8 cellular contexts compared by ENCODE assay signal in genomic region chr11:102453286-102453797, GRCh38. TPM values are rescaled to one million over a fixed set of nuclear protein-coding genes. Genes with fewer than 3 reads are reported as not detected.
DNase-seq lines count a peak whose midpoint lies in the region; ATAC-seq and TF ChIP-seq lines count a peak whose summit lies in the region.

No MANE protein-coding gene starts in this region.

- no peak for DNase-seq in activated CD8-positive, alpha-beta memory T cell treated with anti-CD3 and anti-CD28 coated beads, Interleukin-2, amount 10 ng/mL, durations not matched to agents 7 days and 5 days
- no peak for DNase-seq in activated CD8-positive, alpha-beta memory T cell treated with anti-CD3 and anti-CD28 coated beads for 24 hours
- peak; percentile 17 for DNase-seq in SW480 (ENCODE audit: low spot score)
- peak; percentile 34 to 36 for DNase-seq in erythroblast (lab: John Stamatoyannopoulos, UW)
- peak; percentile 84 for DNase-seq in osteoblast (ENCODE audit: insufficient read length, low spot score, missing footprints)
- DNase-seq in DMS153 (lab: John Stamatoyannopoulos, UW): no peak
- no peak for DNase-seq in LoVo (ENCODE audit: low spot score)
- DNase-seq in NCI-H1436 treated with DMSO at 0.1 percent for 48 hours (lab: John Stamatoyannopoulos, UW): no peak

- no peak for TF ChIP-seq POLR2A in erythroblast (IDR thresholded peaks at IDR 0.05; ENCODE audit: low read length)

- H3K36me3 Mint-ChIP-seq in activated CD8-positive, alpha-beta memory T cell treated with anti-CD3 and anti-CD28 coated beads, Interleukin-2, amount 10 ng/mL, durations not matched to agents 7 days and 5 days: peaks cover 22% of the 10 kb centered on the region

- H3K9me3 Mint-ChIP-seq in activated CD8-positive, alpha-beta memory T cell treated with anti-CD3 and anti-CD28 coated beads, Interleukin-2, amount 10 ng/mL, durations not matched to agents 7 days and 5 days (ENCODE audit: low read depth): no peaks in the 10 kb centered on the region

- H2AFZ ChIP-seq in osteoblast (ENCODE audit: low read length): peak overlapping the region; percentile 95

- no peaks in the 10 kb centered on the region for H4K20me1 ChIP-seq in osteoblast (ENCODE audit: insufficient read depth, low read length)

- CTCF ChIA-PET in activated CD8-positive, alpha-beta memory T cell treated with anti-CD3 and anti-CD28 coated beads, Interleukin-2, amount 10 ng/mL, durations not matched to agents 7 days and 5 days (lab: Charles Lee): interaction anchor here (1.0 to 2.0 kb wide), 5 partner anchors 19 to 164 kb away, joined by 3 to 8 read pairs (median 4); no protein-coding TSS in a partner anchor

- H3K79me2 ChIP-seq in osteoblast (ENCODE audit: insufficient read depth, low read length): peaks cover 38% of the 10 kb centered on the region

- H3K4me1 Mint-ChIP-seq in activated CD8-positive, alpha-beta memory T cell treated with anti-CD3 and anti-CD28 coated beads, Interleukin-2, amount 10 ng/mL, durations not matched to agents 7 days and 5 days: peaks cover 60% of the 10 kb centered on the region

- TF ChIP-seq CTCF in osteoblast (IDR thresholded peaks at IDR 0.05; ENCODE audit: extremely low read depth, low read depth, low read length): no peak

- H3K27me3 ChIP-seq in osteoblast (ENCODE audit: insufficient read depth, low read length): no peaks in the 10 kb centered on the region

- no peaks in the 10 kb centered on the region for H3K27me3 Mint-ChIP-seq in activated CD8-positive, alpha-beta memory T cell treated with anti-CD3 and anti-CD28 coated beads, Interleukin-2, amount 10 ng/mL, durations not matched to agents 7 days and 5 days

- ATAC-seq in activated CD8-positive, alpha-beta memory T cell treated with anti-CD3 and anti-CD28 coated beads, Interleukin-2, amount 10 ng/mL, durations not matched to agents 7 days and 5 days: peak; percentile 1

- no peaks in the 10 kb centered on the region for H3K36me3 ChIP-seq in osteoblast (ENCODE audit: insufficient read depth, low read length)

- peak overlapping the region; percentile 68 for H3K27ac ChIP-seq in osteoblast (ENCODE audit: low read depth, low read length)

- no peaks in the 10 kb centered on the region for H3K9me3 ChIP-seq in osteoblast (ENCODE audit: low read depth, low read length)

- H3K27ac Mint-ChIP-seq in activated CD8-positive, alpha-beta memory T cell treated with anti-CD3 and anti-CD28 coated beads, Interleukin-2, amount 10 ng/mL, durations not matched to agents 7 days and 5 days: peak overlapping the region; percentile 98

- peak overlapping the region; percentile 87 for H3K4me3 Mint-ChIP-seq in activated CD8-positive, alpha-beta memory T cell treated with anti-CD3 and anti-CD28 coated beads, Interleukin-2, amount 10 ng/mL, durations not matched to agents 7 days and 5 days

- peaks cover 24% of the 10 kb centered on the region for H3K4me1 ChIP-seq in osteoblast (ENCODE audit: insufficient read depth, low read length)

- peak overlapping the region; percentile 90 for H3K4me2 ChIP-seq in osteoblast (ENCODE audit: insufficient read depth, low read length)

- peak overlapping the region; percentile 89 for H3K4me3 ChIP-seq in osteoblast (ENCODE audit: insufficient read depth, low read length)

RNA-seq across cellular contexts. Expression of gene TMEM123, which starts 0.8 kb away (rescaled TPM):
- 100 to 1,000 TPM; 194 to 242 TPM for total RNA-seq in activated CD8-positive, alpha-beta memory T cell treated with anti-CD3 and anti-CD28 coated beads, Interleukin-2, amount 10 ng/mL, durations not matched to agents 7 days and 5 days
- 89.3 and 91.9 TPM in 2 replicates for total RNA-seq in osteoblast

Comparison
In these comparisons a context has a peak if more than half of its experiments do, and no peak if none do; other contexts are left out.
1. DNase-seq: peak in SW480 (single experiment), erythroblast (2 of 2) and osteoblast (single experiment); none in activated CD8-positive, alpha-beta memory T cell treated with anti-CD3 and anti-CD28 coated beads, Interleukin-2, amount 10 ng/mL, durations not matched to agents 7 days and 5 days (single experiment), activated CD8-positive, alpha-beta memory T cell treated with anti-CD3 and anti-CD28 coated beads for 24 hours (single experiment), DMS153 (single experiment), LoVo (single experiment) and NCI-H1436 treated with DMSO at 0.1 percent for 48 hours (single experiment).